In genomic region chr16:68298907-68299515, GRCh38 we compare ENCODE assay signal across 8 cellular contexts. TPM values are rescaled to one million over a fixed set of nuclear protein-coding genes. Genes with fewer than 3 reads are reported as not detected.
DNase-seq lines count a peak whose midpoint lies in the region; ATAC-seq and TF ChIP-seq lines count a peak whose summit lies in the region.
"Had no signal": no experiment of that assay in that cellular context is flagged by ENCODE, and none has a peak within 500 bp of the region (broad histone marks: within the 10 kb centered on the region; RNA-seq: fewer than 3 reads in every experiment).

No MANE protein-coding gene starts in this region.

- H3K4me1 ChIP-seq in right atrium auricular region, result peaks cover 0 to 41% of the 10 kb centered on the region in 2 donors

- in situ Hi-C loops in astrocyte of the spinal cord (cut with HindIII; ENCODE audit: low sequenced_read_pairs), result no loop called here

- H3K27ac ChIP-seq in right atrium auricular region, result peak overlapping the region; percentile 66 to 78
- H3K27ac ChIP-seq in temporal lobe (ENCODE audit: low read depth, low read length), result peak overlapping the region; percentile 23

- H3K36me3 ChIP-seq in right atrium auricular region, result peaks cover 96% of the 10 kb centered on the region

- TF ChIP-seq CTCF in astrocyte of the spinal cord (IDR thresholded peaks at IDR 0.05; ENCODE audit: low read depth, low read length) (no peak), right atrium auricular region (IDR thresholded peaks at IDR 0.05) (no peak)

- H3K27me3 ChIP-seq in right atrium auricular region, result no peaks in the 10 kb centered on the region

- ATAC-seq in GM18511 (IDR thresholded peaks at IDR 0.05; ENCODE audit: unreplicated experiment), result no peak

- H3K4me3 ChIP-seq in astrocyte of the spinal cord (ENCODE audit: low read depth, low read length), result no peak overlapping the region
- H3K4me3 ChIP-seq in right atrium auricular region, result no peak overlapping the region

- DNase-seq in M059J (ENCODE audit: low read depth) (peak; percentile 62), astrocyte of the spinal cord (ENCODE audit: low read depth, low spot score) (peak; percentile 59), right atrium auricular region (ENCODE audit: low spot score) (peak; percentile 79), UCSD-AML1 (lab: John Stamatoyannopoulos, UW; ENCODE audit: unreplicated experiment) (no peak), SW480 (ENCODE audit: low spot score) (no peak)
- DNase-seq: activated gamma-delta T cell treated with Interleukin-2 at 50 U/mL for 16 hours had no signal

- H3K9me3 ChIP-seq in right atrium auricular region, result no peaks in the 10 kb centered on the region

RNA-seq across cellular contexts. Expression of gene SLC7A6OS, which starts 11.7 kb away (rescaled TPM):
- 11.5 and 13.2 TPM in 2 replicates for total RNA-seq in M059J (2014; rRNA removed; shearing (Covaris generic))
- total RNA-seq in right atrium auricular region (1 to 10 TPM; 6.8 to 8.6 TPM), temporal lobe (8.9 TPM)

RNA-seq across cellular contexts. Expression of gene PRMT7, which starts 11.8 kb away (rescaled TPM):
- 34.4 and 44.2 TPM in 2 replicates for total RNA-seq in M059J (2014; rRNA removed; shearing (Covaris generic))
- 10 to 100 TPM; 24.5 to 35.7 TPM for total RNA-seq in right atrium auricular region
- 39.1 TPM for total RNA-seq in temporal lobe

RNA-seq across cellular contexts. Expression of gene SLC7A6, which starts 34.7 kb away (rescaled TPM):
- 12.1 and 26.1 TPM in 2 replicates for total RNA-seq in M059J (2014; rRNA removed; shearing (Covaris generic))
- total RNA-seq in right atrium auricular region (10 to 100 TPM; 28.9 to 51.0 TPM), temporal lobe (11.3 TPM)

RNA-seq across cellular contexts. Expression of gene PLA2G15, which starts 53.8 kb away (rescaled TPM):
- total RNA-seq in M059J (2014; rRNA removed; shearing (Covaris generic)), result 26.2 and 36.6 TPM in 2 replicates
- total RNA-seq in right atrium auricular region (10 to 100 TPM; 28.3 to 29.1 TPM), temporal lobe (16.0 TPM)

Comparison
In these comparisons a context has a peak if more than half of its experiments do, and no peak if none do; other contexts are left out.
1. DNase-seq: peak in M059J (single experiment), astrocyte of the spinal cord (single experiment) and right atrium auricular region (single experiment); none in UCSD-AML1 (single experiment) and SW480 (single experiment).